ENCODE assay signal across 23 cellular contexts in the genomic region with DNA sequence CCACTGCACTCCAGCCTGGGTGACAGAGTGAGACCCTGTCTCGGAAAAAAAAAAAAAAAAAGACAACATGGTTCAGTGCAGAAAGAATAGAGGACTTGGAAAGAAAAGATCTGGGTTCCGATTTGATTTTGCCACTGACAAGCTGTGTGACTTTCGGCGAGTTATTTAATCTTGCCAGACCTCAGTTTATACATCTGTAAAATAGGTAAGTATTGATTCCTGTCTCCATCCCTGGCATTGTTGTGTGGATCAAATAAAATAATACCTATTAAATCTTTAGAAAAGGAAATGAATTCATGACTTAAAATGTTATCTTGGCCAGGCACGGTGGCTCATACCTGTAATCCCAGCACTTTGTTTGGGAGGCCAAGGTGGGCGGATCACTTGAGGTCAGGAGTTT.
"Had no signal": no experiment of that assay in that cellular context is flagged by ENCODE, and none has a peak within 500 bp of the region (broad histone marks: within the 10 kb centered on the region; RNA-seq: fewer than 3 reads in every experiment).

No MANE protein-coding gene starts in this region.

- H3K4me3 Mint-ChIP-seq: activated B cell treated with CpG ODN at 0.5 μM for 24 hours; mesothelial cell of epicardium; naive B cell; neural progenitor cell; T-cell; T-helper 2 cell treated with Interferon-gamma antibody and Interleukin-4, amounts not matched to agents 5 μg/mL and 100 μg/mL, for 36 hours had no signal

- H3K9me3 ChIP-seq: breast epithelium, colonic mucosa, psoas muscle, spleen, testis, transverse colon had no signal

- H3K4me2 ChIP-seq: neural progenitor cell had no signal

- H3K27me3 ChIP-seq: breast epithelium, colonic mucosa, neural progenitor cell, spleen, testis, transverse colon had no signal

- H3K27ac Mint-ChIP-seq: activated B cell treated with CpG ODN at 0.5 μM for 24 hours; activated naive CD4-positive, alpha-beta T cell treated with anti-CD3 and anti-CD28 coated beads, Interleukin-2, amount 50 U/mL, for 72 hours; mesothelial cell of epicardium; neural progenitor cell; T-helper 2 cell treated with Interferon-gamma antibody and Interleukin-4, amounts not matched to agents 5 μg/mL and 100 μg/mL, for 36 hours had no signal

- H2AFZ ChIP-seq: neural progenitor cell, parathyroid adenoma had no signal

- H3K4me3 ChIP-seq: breast epithelium, colonic mucosa, neural progenitor cell, psoas muscle, spleen, testis, transverse colon had no signal

- ATAC-seq: psoas muscle had no signal

- H3K27me3 Mint-ChIP-seq: activated B cell treated with CpG ODN at 0.5 μM for 24 hours, naive B cell, T-cell had no signal

- DNase-seq: activated B cell treated with CpG ODN at 0.5 μM for 24 hours; activated CD4-positive, alpha-beta T cell treated with anti-CD3 and anti-CD28 coated beads, Interleukin-2, amount 50 U/mL, for 4 hours; activated naive CD4-positive, alpha-beta T cell; activated T-cell treated with anti-CD3 and anti-CD28 coated beads, Interleukin-2, amount 50 U/mL, for 48 hours; colonic mucosa; foreskin fibroblast; hippocampal formation; kidney; left colon; naive B cell; occipital lobe; psoas muscle; spleen; stimulated activated naive CD4-positive, alpha-beta T cell treated with Interleukin-2 at 50 U/mL for 16 hours; testis; transverse colon had no signal

- H3K9ac ChIP-seq: neural progenitor cell, parathyroid adenoma had no signal

- H3K4me1 ChIP-seq: neural progenitor cell had no signal

- H3K36me3 ChIP-seq: colonic mucosa had no signal

- H3K9me3 Mint-ChIP-seq: activated B cell treated with CpG ODN at 0.5 μM for 24 hours; activated naive CD4-positive, alpha-beta T cell treated with anti-CD3 and anti-CD28 coated beads, Interleukin-2, amount 50 U/mL, for 72 hours; mesothelial cell of epicardium; naive B cell; neural progenitor cell; T-cell; T-helper 2 cell treated with Interferon-gamma antibody and Interleukin-4, amounts not matched to agents 5 μg/mL and 100 μg/mL, for 36 hours had no signal

- H3K27ac ChIP-seq: breast epithelium, colonic mucosa, neural progenitor cell, parathyroid adenoma, psoas muscle, testis, transverse colon had no signal
